Comparison of ENCODE assay signal across 8 cellular contexts in the genomic region with DNA sequence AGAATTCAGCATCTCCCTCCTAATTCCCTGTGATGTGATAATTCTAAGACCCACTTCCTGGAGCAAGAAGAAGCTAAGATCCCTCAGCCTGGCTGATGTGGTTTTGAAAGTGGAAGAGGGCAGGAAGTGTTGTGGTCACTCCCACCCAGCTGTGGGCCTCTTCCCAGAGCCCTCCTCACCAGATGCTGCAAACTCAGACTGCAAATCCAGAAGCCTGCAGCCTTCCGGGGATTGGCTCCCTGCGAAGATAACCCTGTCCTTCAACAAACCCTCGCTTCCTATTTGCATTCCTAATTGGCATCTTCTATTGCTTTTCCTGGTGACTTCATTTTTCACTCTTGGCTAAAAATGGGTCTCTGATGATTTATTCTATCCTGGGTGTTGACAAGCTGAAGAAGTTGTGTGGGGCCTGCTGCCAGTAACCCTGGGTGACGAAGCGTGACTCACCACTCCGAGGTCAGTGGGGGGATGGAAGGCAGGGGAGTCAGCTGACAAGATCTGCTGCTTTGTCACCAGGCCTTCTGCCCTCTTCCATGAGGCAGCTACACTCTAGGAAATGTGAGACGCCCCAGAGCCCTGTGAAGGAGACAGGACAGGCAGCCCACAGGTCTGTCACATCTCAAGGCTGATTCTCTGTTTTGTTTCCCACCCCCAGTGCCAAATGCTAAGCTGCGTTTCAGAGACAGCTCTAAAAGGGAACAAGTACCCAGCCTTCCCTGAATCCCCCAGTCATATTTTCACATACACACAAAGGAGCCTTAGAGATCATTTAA.
A peak's percentile ranks its signal among the peaks of the same experiment; 100 is the strongest.
DNase-seq lines count a peak whose midpoint lies in the region; ATAC-seq and TF ChIP-seq lines count a peak whose summit lies in the region.

No MANE protein-coding gene starts in this region.

- peak overlapping the region; percentile 79 for H3K27ac Mint-ChIP-seq in activated CD4-positive, alpha-beta T cell treated with anti-CD3 and anti-CD28 coated beads, Interleukin-2, amount 10 ng/mL, durations not matched to agents 7 days and 5 days

- H3K4me1 Mint-ChIP-seq in activated CD4-positive, alpha-beta T cell treated with anti-CD3 and anti-CD28 coated beads, Interleukin-2, amount 10 ng/mL, durations not matched to agents 7 days and 5 days: peaks cover 32% of the 10 kb centered on the region

- peaks cover 2% of the 10 kb centered on the region for H3K36me3 Mint-ChIP-seq in activated CD4-positive, alpha-beta T cell treated with anti-CD3 and anti-CD28 coated beads, Interleukin-2, amount 10 ng/mL, durations not matched to agents 7 days and 5 days (ENCODE audit: low read depth)

- H3K27me3 ChIP-seq in left lung: no peaks in the 10 kb centered on the region

- peak overlapping the region; percentile 5 for H3K4me3 ChIP-seq in coronary artery
- no peak overlapping the region for H3K4me3 ChIP-seq in left lung

- H3K27ac ChIP-seq in coronary artery (peak overlapping the region; percentile 63 to 83), left lung (peak overlapping the region; percentile 93 to 97)

- peak; percentile 26 to 53 for DNase-seq in NCI-H2081 (lab: John Stamatoyannopoulos, UW)
- DNase-seq in NCI-H2081 treated with DMSO at 0.1 percent for 48 hours (lab: John Stamatoyannopoulos, UW): no peak
- DNase-seq in NCI-H524 treated with DMSO at 0.1 percent for 48 hours (lab: John Stamatoyannopoulos, UW): peak; percentile 99
- DNase-seq in activated CD4-positive, alpha-beta T cell treated with anti-CD3 and anti-CD28 coated beads, Interleukin-2, amount 10 ng/mL, durations not matched to agents 7 days and 5 days: peak; percentile 74
- DNase-seq in coronary artery (ENCODE audit: low spot score): peak; percentile 95
- DNase-seq in left lung: peak; percentile 95 to 96
- peak; percentile 86 for DNase-seq in stimulated activated CD4-positive, alpha-beta T cell treated with anti-CD3 and anti-CD28 coated beads, Interleukin-2, amount 100 ng/mL, for 4 hours (ENCODE audit: low read depth)

- H3K36me3 ChIP-seq in left lung: no peaks in the 10 kb centered on the region

- peaks cover 34 to 48% of the 10 kb centered on the region in 2 donors for H3K4me1 ChIP-seq in left lung

- no peaks in the 10 kb centered on the region for H3K9me3 ChIP-seq in left lung

- intact Hi-C loops in left lung (cut with DNase I): no loop called here

- peaks cover 17% of the 10 kb centered on the region for H3K9me3 Mint-ChIP-seq in activated CD4-positive, alpha-beta T cell treated with anti-CD3 and anti-CD28 coated beads, Interleukin-2, amount 10 ng/mL, durations not matched to agents 7 days and 5 days

- ATAC-seq in HG03280 (IDR thresholded peaks at IDR 0.05; ENCODE audit: unreplicated experiment) (peak; percentile 81), left lung (peak; percentile 92)

- H3K27me3 Mint-ChIP-seq in activated CD4-positive, alpha-beta T cell treated with anti-CD3 and anti-CD28 coated beads, Interleukin-2, amount 10 ng/mL, durations not matched to agents 7 days and 5 days: no peaks in the 10 kb centered on the region

- CTCF ChIA-PET in activated CD4-positive, alpha-beta T cell treated with anti-CD3 and anti-CD28 coated beads, Interleukin-2, amount 10 ng/mL, durations not matched to agents 7 days and 5 days (lab: Charles Lee): interaction anchor here (0.6 to 2.2 kb wide), 10 partner anchors 9 to 439 kb away, joined by 3 to 8 read pairs (median 4); a partner anchor contains a TSS

- H3K4me3 Mint-ChIP-seq in activated CD4-positive, alpha-beta T cell treated with anti-CD3 and anti-CD28 coated beads, Interleukin-2, amount 10 ng/mL, durations not matched to agents 7 days and 5 days: peak overlapping the region; percentile 9

- POLR2A ChIA-PET in activated CD4-positive, alpha-beta T cell treated with anti-CD3 and anti-CD28 coated beads, Interleukin-2, amount 10 ng/mL, durations not matched to agents 7 days and 5 days (lab: Charles Lee): interaction anchor here (1.0 kb wide), 1 partner anchor 13 kb away, joined by 3 read pairs; no protein-coding TSS in a partner anchor

- TF ChIP-seq CTCF in coronary artery (IDR thresholded peaks at IDR 0.05): no peak
- TF ChIP-seq CTCF in left lung (IDR thresholded peaks at IDR 0.05): no peak
